In the genomic region with DNA sequence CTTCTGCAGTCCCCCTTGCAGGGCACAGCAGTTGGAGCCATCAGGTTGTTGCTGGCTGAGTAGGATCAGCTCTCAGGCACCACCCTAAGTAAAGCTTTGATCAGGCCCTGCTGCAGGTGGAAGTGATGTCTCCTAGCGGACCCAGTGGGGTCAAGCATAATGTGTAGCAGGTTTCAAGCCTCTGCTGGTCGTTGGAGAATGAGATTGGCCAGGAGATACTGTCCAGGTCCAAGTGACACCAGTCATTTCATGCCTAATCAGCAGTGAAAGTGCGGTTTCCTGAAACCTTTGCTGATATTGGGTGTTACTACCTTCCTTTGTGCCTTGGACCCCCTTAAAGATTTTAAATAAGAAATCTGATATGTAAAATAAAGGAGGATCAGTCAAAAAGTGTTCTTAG, we compare ENCODE assay signal across 11 cellular contexts.
A peak's percentile ranks its signal among the peaks of the same experiment; 100 is the strongest.
DNase-seq lines count a peak whose midpoint lies in the region; ATAC-seq and TF ChIP-seq lines count a peak whose summit lies in the region.
"Had no signal": no experiment of that assay in that cellular context is flagged by ENCODE, and none has a peak within 500 bp of the region (broad histone marks: within the 10 kb centered on the region; RNA-seq: fewer than 3 reads in every experiment).

No MANE protein-coding gene starts in this region.

- TF ChIP-seq EP300 in upper lobe of left lung (IDR thresholded peaks at IDR 0.05), result no peak

- H3K36me3 ChIP-seq in RWPE2 (ENCODE audit: low read depth) (no peaks in the 10 kb centered on the region), esophagus squamous epithelium (peaks cover 0 to 7% (median 0%) of the 10 kb centered on the region in 3 donors), upper lobe of left lung (no peaks in the 10 kb centered on the region)

- peak overlapping the region; percentile 93 for H3K27ac Mint-ChIP-seq in activated naive CD4-positive, alpha-beta T cell treated with anti-CD3 and anti-CD28 coated beads, Interleukin-2, amount 10 ng/mL, durations not matched to agents 7 days and 5 days

- H3K4me1 ChIP-seq in RWPE2 (ENCODE audit: insufficient read depth, poor library complexity, severe bottlenecking), result peaks cover 43% of the 10 kb centered on the region
- H3K4me1 ChIP-seq in esophagus squamous epithelium, result peaks cover 43 to 87% (median 52%) of the 10 kb centered on the region in 3 donors
- H3K4me1 ChIP-seq in upper lobe of left lung, result peaks cover 58 to 85% (median 72%) of the 10 kb centered on the region in 4 donors

- 56 to 68% methylated on average over 1 to 3 of the region's 3 CpGs for WGBS in esophagus squamous epithelium, 2 donors
- 64 to 70% methylated on average over 3 of the region's 3 CpGs for WGBS in upper lobe of left lung, 2 donors

- no peak for DNase-seq in activated naive CD4-positive, alpha-beta T cell treated with anti-CD3 and anti-CD28 coated beads, Interleukin-2, amount 10 ng/mL, durations not matched to agents 7 days and 5 days
- no peak for DNase-seq in activated naive CD4-positive, alpha-beta T cell treated with Interleukin-2 at 50 U/mL for 16 hours
- DNase-seq in RWPE2 (ENCODE audit: low spot score) (no peak), esophagus squamous epithelium (lab: John Stamatoyannopoulos, UW) (no peak), upper lobe of left lung (no peak), NCI-H748 (lab: John Stamatoyannopoulos, UW; ENCODE audit: unreplicated experiment) (no peak), mucosa of gallbladder (ENCODE audit: low spot score) (no peak), cardiac septum (ENCODE audit: low spot score) (no peak)
- DNase-seq: NCI-H446 treated with DMSO at 0.1 percent for 48 hours had no signal

- H3K4me1 Mint-ChIP-seq in activated naive CD4-positive, alpha-beta T cell treated with anti-CD3 and anti-CD28 coated beads, Interleukin-2, amount 10 ng/mL, durations not matched to agents 7 days and 5 days, result peaks cover 75% of the 10 kb centered on the region

- H3K4me3 ChIP-seq in RWPE2 (ENCODE audit: severe bottlenecking) (no peak overlapping the region), esophagus squamous epithelium (no peak overlapping the region), upper lobe of left lung (no peak overlapping the region)

- intact Hi-C loops in esophagus squamous epithelium (cut with DNase I), result no loop called here
- intact Hi-C loops in cardiac septum (cut with DNase I), result no loop called here

- no peaks in the 10 kb centered on the region for H3K27me3 Mint-ChIP-seq in activated naive CD4-positive, alpha-beta T cell treated with anti-CD3 and anti-CD28 coated beads, Interleukin-2, amount 10 ng/mL, durations not matched to agents 7 days and 5 days

- no peaks in the 10 kb centered on the region for H3K9me3 Mint-ChIP-seq in activated naive CD4-positive, alpha-beta T cell treated with anti-CD3 and anti-CD28 coated beads, Interleukin-2, amount 10 ng/mL, durations not matched to agents 7 days and 5 days

- H3K27me3 ChIP-seq in RWPE2 (ENCODE audit: insufficient read depth, poor library complexity, severe bottlenecking), result no peaks in the 10 kb centered on the region
- no peaks in the 10 kb centered on the region for H3K27me3 ChIP-seq in esophagus squamous epithelium
- no peaks in the 10 kb centered on the region for H3K27me3 ChIP-seq in upper lobe of left lung

- ATAC-seq in RWPE2 (ENCODE audit: low read depth) (no peak), upper lobe of left lung (ENCODE audit: low FRiP score in 2 of 2) (no peak)
- ATAC-seq: activated CD4-positive, CD25-positive, alpha-beta regulatory T cell treated with anti-CD3 and anti-CD28 coated beads, Interleukin-2, amount 50 U/mL, for 24 hours; HCT116 had no signal

- CTCF ChIA-PET in activated naive CD4-positive, alpha-beta T cell treated with anti-CD3 and anti-CD28 coated beads, Interleukin-2, amount 10 ng/mL, durations not matched to agents 7 days and 5 days (lab: Charles Lee), result interaction anchor here (1.0 to 2.3 kb wide), 2 partner anchors 10 to 17 kb away, joined by 4 to 18 read pairs; no protein-coding TSS in a partner anchor

- no peaks in the 10 kb centered on the region for H3K9me3 ChIP-seq in RWPE2 (ENCODE audit: severe bottlenecking)
- no peaks in the 10 kb centered on the region for H3K9me3 ChIP-seq in esophagus squamous epithelium
- H3K9me3 ChIP-seq in upper lobe of left lung, result no peaks in the 10 kb centered on the region

- H3K4me3 Mint-ChIP-seq in activated naive CD4-positive, alpha-beta T cell treated with anti-CD3 and anti-CD28 coated beads, Interleukin-2, amount 10 ng/mL, durations not matched to agents 7 days and 5 days, result no peak overlapping the region

- H3K27ac ChIP-seq in RWPE2 (ENCODE audit: poor library complexity, severe bottlenecking) (peak overlapping the region; percentile 88), esophagus squamous epithelium (peak overlapping the region in 3 of 4 donors; percentile 65 to 78 (median 77)), upper lobe of left lung (peak overlapping the region; percentile 55 to 84 (median 67))

- no peak for TF ChIP-seq CTCF in RWPE2 (IDR thresholded peaks at IDR 0.05; ENCODE audit: poor library complexity, severe bottlenecking)
- no peak for TF ChIP-seq CTCF in esophagus squamous epithelium (IDR thresholded peaks at IDR 0.05)
- TF ChIP-seq CTCF in upper lobe of left lung (IDR thresholded peaks at IDR 0.05), result no peak

- H3K36me3 Mint-ChIP-seq in activated naive CD4-positive, alpha-beta T cell treated with anti-CD3 and anti-CD28 coated beads, Interleukin-2, amount 10 ng/mL, durations not matched to agents 7 days and 5 days, result peaks cover 29% of the 10 kb centered on the region

- no peak for TF ChIP-seq POLR2A in esophagus squamous epithelium (IDR thresholded peaks at IDR 0.05)
- TF ChIP-seq POLR2A in upper lobe of left lung (IDR thresholded peaks at IDR 0.05), result no peak
